13 cellular contexts compared by ENCODE assay signal in genomic region chr4:81566076-81566663, GRCh38.
DNase-seq lines count a peak whose midpoint lies in the region; ATAC-seq and TF ChIP-seq lines count a peak whose summit lies in the region.
"Had no signal": no experiment of that assay in that cellular context is flagged by ENCODE, and none has a peak within 500 bp of the region (broad histone marks: within the 10 kb centered on the region; RNA-seq: fewer than 3 reads in every experiment).

No MANE protein-coding gene starts in this region.

- no peak overlapping the region for H3K27ac Mint-ChIP-seq in Caco-2 (ENCODE audit: unreplicated experiment)

- no peaks in the 10 kb centered on the region for H3K27me3 Mint-ChIP-seq in Caco-2 (ENCODE audit: insufficient read depth, unreplicated experiment)

- H2AFZ ChIP-seq in Loucy (ENCODE audit: low read length) (peak overlapping the region; percentile 5), smooth muscle cell (ENCODE audit: low read depth) (peak overlapping the region; percentile 64)

- H3K4me3 Mint-ChIP-seq in Caco-2 (ENCODE audit: unreplicated experiment): no peak overlapping the region

- ATAC-seq in left lung (peak; percentile 65), HG03378 (IDR thresholded peaks at IDR 0.05; ENCODE audit: unreplicated experiment) (no peak)
- ATAC-seq: HCT116 had no signal

- CTCF ChIA-PET in Caco-2 (lab: Charles Lee): no interaction called here

- peaks cover 14% of the 10 kb centered on the region for H3K4me1 Mint-ChIP-seq in Caco-2 (ENCODE audit: low read depth, unreplicated experiment)

- H3K9me3 ChIP-seq in Loucy (ENCODE audit: insufficient read depth, low read depth, low read length) (no peaks in the 10 kb centered on the region), colonic mucosa (no peaks in the 10 kb centered on the region), left lung (no peaks in the 10 kb centered on the region), smooth muscle cell (replicated peaks; ENCODE audit: low read depth) (no peaks in the 10 kb centered on the region), Caco-2 (no peaks in the 10 kb centered on the region), SJCRH30 (replicated peaks) (no peaks in the 10 kb centered on the region)

- no peaks in the 10 kb centered on the region for H4K20me1 ChIP-seq in Loucy (ENCODE audit: insufficient read depth, low read length, poor library complexity, severe bottlenecking)
- no peaks in the 10 kb centered on the region for H4K20me1 ChIP-seq in smooth muscle cell (ENCODE audit: low read depth)

- H3K27ac ChIP-seq in colonic mucosa (peak overlapping the region; percentile 73), left lung (peak overlapping the region; percentile 66 to 83), smooth muscle cell (ENCODE audit: low read depth) (no peak overlapping the region), SJCRH30 (no peak overlapping the region)
- H3K27ac ChIP-seq: WERI-Rb-1 had no signal

- no peaks in the 10 kb centered on the region for H3K9me2 ChIP-seq in Loucy (replicated peaks; ENCODE audit: low read depth, low read length)

- no peaks in the 10 kb centered on the region for H3K36me3 ChIP-seq in Loucy (ENCODE audit: insufficient read depth, low read length)
- H3K36me3 ChIP-seq in colonic mucosa: no peaks in the 10 kb centered on the region
- no peaks in the 10 kb centered on the region for H3K36me3 ChIP-seq in left lung
- no peaks in the 10 kb centered on the region for H3K36me3 ChIP-seq in smooth muscle cell (ENCODE audit: low read depth)
- no peaks in the 10 kb centered on the region for H3K36me3 ChIP-seq in Caco-2 (ENCODE audit: control insufficient read depth, insufficient read depth, low read length)
- H3K36me3 ChIP-seq in SJCRH30: no peaks in the 10 kb centered on the region
- H3K36me3 ChIP-seq: WERI-Rb-1 had no signal

- no peaks in the 10 kb centered on the region for H3K36me3 Mint-ChIP-seq in Caco-2 (ENCODE audit: insufficient read depth, unreplicated experiment)

- no peaks in the 10 kb centered on the region for H3K27me3 ChIP-seq in Loucy (ENCODE audit: insufficient read depth, low read length, poor library complexity, severe bottlenecking)
- H3K27me3 ChIP-seq in colonic mucosa: no peaks in the 10 kb centered on the region
- no peaks in the 10 kb centered on the region for H3K27me3 ChIP-seq in left lung
- H3K27me3 ChIP-seq in smooth muscle cell (ENCODE audit: low read depth): no peaks in the 10 kb centered on the region
- H3K27me3 ChIP-seq in Caco-2 (replicated peaks; ENCODE audit: control insufficient read depth, insufficient read depth, low read length): no peaks in the 10 kb centered on the region
- no peaks in the 10 kb centered on the region for H3K27me3 ChIP-seq in SJCRH30

- BruUV-seq in Caco-2 (replicated peaks; lab: Mats Ljungman, UMichigan): no TSS peak

- H3K9ac ChIP-seq in Loucy (ENCODE audit: low read depth, low read length, poor library complexity, severe bottlenecking): no peak overlapping the region
- peak overlapping the region in 1 of 2 donors; percentile 66 for H3K9ac ChIP-seq in colonic mucosa (ENCODE audit: low read depth in 2 of 2, low read length in 2 of 2)
- H3K9ac ChIP-seq in smooth muscle cell (ENCODE audit: low read depth): no peak overlapping the region

- H3F3A ChIP-seq in Loucy (ENCODE audit: low read depth) (no peaks in the 10 kb centered on the region), smooth muscle cell (ENCODE audit: low read depth) (no peaks in the 10 kb centered on the region)

- POLR2A ChIA-PET in Caco-2 (lab: Charles Lee): no interaction called here

- intact Hi-C loops in colonic mucosa (cut with DNase I) (loop anchor here (10.0 kb wide), 1 partner anchor 91 kb away; the partner anchor contains the start of gene RASGEF1B), left lung (cut with DNase I) (no loop called here), Caco-2 (cut with micrococcal nuclease; ENCODE audit: unreplicated experiment) (no loop called here)

- DNase-seq in colonic mucosa: no peak
- no peak for DNase-seq in left lung
- no peak for DNase-seq in smooth muscle cell (lab: John Stamatoyannopoulos, UW; ENCODE audit: unreplicated experiment)
- DNase-seq in Caco-2: no peak
- no peak for DNase-seq in SJCRH30
- DNase-seq in NCI-H446 treated with DMSO at 0.1 percent for 48 hours (lab: John Stamatoyannopoulos, UW): no peak
- DNase-seq: activated effector memory CD4-positive, alpha-beta T cell treated with anti-CD3 and anti-CD28 coated beads, Interleukin-2, amount 50 U/mL, for 16 hours; AML-193; KBM-7; WERI-Rb-1 had no signal

- no peak overlapping the region for H3K4me2 ChIP-seq in Loucy (ENCODE audit: low read depth, low read length, poor library complexity, severe bottlenecking)
- peak overlapping the region; percentile 75 for H3K4me2 ChIP-seq in smooth muscle cell

- WGBS in smooth muscle cell (ENCODE audit: low lambda C conversion rate): 56% methylated on average over 5 of the region's 5 CpGs

- H3K4me3 ChIP-seq in Loucy (ENCODE audit: low read length, poor library complexity, severe bottlenecking): no peak overlapping the region
- H3K4me3 ChIP-seq in colonic mucosa: no peak overlapping the region
- H3K4me3 ChIP-seq in left lung: no peak overlapping the region
- no peak overlapping the region for H3K4me3 ChIP-seq in smooth muscle cell
- H3K4me3 ChIP-seq in Caco-2 (ENCODE audit: low read depth, low read length): no peak overlapping the region
- H3K4me3 ChIP-seq in SJCRH30: no peak overlapping the region

- TF ChIP-seq CTCF in Loucy (conservative IDR thresholded peaks at IDR 0.05; ENCODE audit: low read length): no peak
- no peak for TF ChIP-seq CTCF in colonic mucosa (IDR thresholded peaks at IDR 0.05)
- TF ChIP-seq CTCF in left lung (IDR thresholded peaks at IDR 0.05): no peak
- no peak for TF ChIP-seq CTCF in smooth muscle cell (IDR thresholded peaks at IDR 0.05; ENCODE audit: borderline replicate concordance, insufficient read depth, poor library complexity, severe bottlenecking)
- TF ChIP-seq CTCF in Caco-2 (IDR thresholded peaks at IDR 0.05; ENCODE audit: insufficient read depth in 1 of 2, low read depth in 1 of 2, low read length in 1 of 2, severe bottlenecking in 1 of 2, unreplicated experiment in 1 of 2): no peak

- H3K4me1 ChIP-seq in Loucy (ENCODE audit: insufficient read depth, low read length, poor library complexity, severe bottlenecking) (peaks cover 12% of the 10 kb centered on the region), colonic mucosa (no peaks in the 10 kb centered on the region), left lung (peaks cover 0 to 23% of the 10 kb centered on the region in 2 donors), smooth muscle cell (ENCODE audit: low read depth) (peaks cover 11% of the 10 kb centered on the region), Caco-2 (0 out of 2 replicates have a peak, but pooled peaks cover 3% of the 10 kb centered on the region), SJCRH30 (no peaks in the 10 kb centered on the region)

- H3K79me2 ChIP-seq in Loucy (ENCODE audit: insufficient read depth, low read length) (no peaks in the 10 kb centered on the region), smooth muscle cell (ENCODE audit: low read depth) (no peaks in the 10 kb centered on the region)

- H3K9me3 Mint-ChIP-seq in Caco-2 (ENCODE audit: unreplicated experiment): no peaks in the 10 kb centered on the region

Comparison
In these comparisons a context has a peak if more than half of its experiments do, and no peak if none do; other contexts are left out.
1. H3K27ac ChIP-seq: peak in colonic mucosa (single experiment) and left lung (2 of 2); none in smooth muscle cell (single experiment) and SJCRH30 (single experiment).